1 cellular context compared by ENCODE assay signal in genomic region chr4:176270669-176271068, GRCh38.
TF ChIP-seq lines count a peak whose summit lies in the region.

No MANE protein-coding gene starts in this region.

TF ChIP-seq in SK-N-SH treated with all-trans-retinoic acid at 6 μM for 48 hours, 23 proteins besides CTCF, POLR2A, EP300 and RAD21 (continued from another document):
- TF ChIP-seq OSR1 (CRISPR knock-in tag; IDR thresholded peaks at IDR 0.05) = no peak
- TF ChIP-seq ISL1 (CRISPR knock-in tag; IDR thresholded peaks at IDR 0.05) = peak; percentile 98
- TF ChIP-seq CSDC2 (CRISPR knock-in tag; IDR thresholded peaks at IDR 0.05) = no peak
- no peak for TF ChIP-seq PPARA (CRISPR knock-in tag; IDR thresholded peaks at IDR 0.05; ENCODE audit: borderline replicate concordance)
- TF ChIP-seq SNAI2 (CRISPR knock-in tag; IDR thresholded peaks at IDR 0.05) = no peak
